Comparison of ENCODE assay signal across 8 cellular contexts in genomic region chr10:97888641-97889262, GRCh38. TPM values are rescaled to one million over a fixed set of nuclear protein-coding genes. Genes with fewer than 3 reads are reported as not detected.
DNase-seq lines count a peak whose midpoint lies in the region; ATAC-seq and TF ChIP-seq lines count a peak whose summit lies in the region.

No MANE protein-coding gene starts in this region.

- peak; percentile 16 for TF ChIP-seq CTCF in smooth muscle cell (IDR thresholded peaks at IDR 0.05; ENCODE audit: borderline replicate concordance, insufficient read depth, poor library complexity, severe bottlenecking)

- H4K20me1 ChIP-seq in smooth muscle cell (ENCODE audit: low read depth): no peaks in the 10 kb centered on the region

- H3K27me3 ChIP-seq in smooth muscle cell (ENCODE audit: low read depth): peaks cover 7% of the 10 kb centered on the region
- no peaks in the 10 kb centered on the region for H3K27me3 ChIP-seq in CD8-positive, alpha-beta memory T cell (ENCODE audit: insufficient read depth, low read length, poor library complexity, severe bottlenecking)

- H3K4me1 ChIP-seq in smooth muscle cell (ENCODE audit: low read depth): peaks cover 15% of the 10 kb centered on the region
- no peaks in the 10 kb centered on the region for H3K4me1 ChIP-seq in CD8-positive, alpha-beta memory T cell (ENCODE audit: insufficient read depth, low read length)

- DNase-seq in NCI-H2081 (lab: John Stamatoyannopoulos, UW): peak; percentile 19 to 34
- no peak for DNase-seq in NCI-H2081 treated with DMSO at 0.1 percent for 48 hours (lab: John Stamatoyannopoulos, UW)
- peak; percentile 44 for DNase-seq in NCI-H460 (ENCODE audit: extremely low read depth, low read depth)
- peak; percentile 49 for DNase-seq in epidermal melanocyte (ENCODE audit: insufficient read length, low spot score)
- peak; percentile 13 for DNase-seq in smooth muscle cell (lab: John Stamatoyannopoulos, UW; ENCODE audit: unreplicated experiment)
- no peak for DNase-seq in CD8-positive, alpha-beta memory T cell

- peaks cover 3 to 18% of the 10 kb centered on the region in 2 donors for H3K27me3 Mint-ChIP-seq in CD8-positive, alpha-beta memory T cell

- ATAC-seq in GM18873 (IDR thresholded peaks at IDR 0.05; ENCODE audit: low FRiP score, unreplicated experiment): no peak
- ATAC-seq in GM21825 (IDR thresholded peaks at IDR 0.05; ENCODE audit: unreplicated experiment): no peak

- WGBS in smooth muscle cell (ENCODE audit: low lambda C conversion rate): 21% methylated on average over 9 of the region's 12 CpGs

- no peak overlapping the region for H3K4me3 Mint-ChIP-seq in CD8-positive, alpha-beta memory T cell

- H3K4me2 ChIP-seq in smooth muscle cell: peak overlapping the region; percentile 81

- no peak overlapping the region for H2AFZ ChIP-seq in smooth muscle cell (ENCODE audit: low read depth)

- peak overlapping the region; percentile 92 for H3K27ac ChIP-seq in smooth muscle cell (ENCODE audit: low read depth)
- H3K27ac ChIP-seq in CD8-positive, alpha-beta memory T cell (ENCODE audit: low read depth, low read length): no peak overlapping the region

- H3K4me1 Mint-ChIP-seq in CD8-positive, alpha-beta memory T cell: peaks cover 0 to 3% (median 0%) of the 10 kb centered on the region in 3 donors

- no peaks in the 10 kb centered on the region for H3K9me3 ChIP-seq in smooth muscle cell (replicated peaks; ENCODE audit: low read depth)
- no peaks in the 10 kb centered on the region for H3K9me3 ChIP-seq in CD8-positive, alpha-beta memory T cell (ENCODE audit: low read length)

- peak overlapping the region; percentile 69 for H3K9ac ChIP-seq in smooth muscle cell (ENCODE audit: low read depth)

- H3F3A ChIP-seq in smooth muscle cell (ENCODE audit: low read depth): peaks cover 8% of the 10 kb centered on the region

- H3K27ac Mint-ChIP-seq in CD8-positive, alpha-beta memory T cell: no peak overlapping the region

- H3K79me2 ChIP-seq in smooth muscle cell (ENCODE audit: low read depth): no peaks in the 10 kb centered on the region

- POLR2A ChIA-PET in CD8-positive, alpha-beta memory T cell (lab: Charles Lee): no interaction called here

- no peaks in the 10 kb centered on the region for H3K36me3 Mint-ChIP-seq in CD8-positive, alpha-beta memory T cell

- H3K36me3 ChIP-seq in smooth muscle cell (ENCODE audit: low read depth): no peaks in the 10 kb centered on the region
- H3K36me3 ChIP-seq in CD8-positive, alpha-beta memory T cell (ENCODE audit: insufficient read depth, low read length): no peaks in the 10 kb centered on the region

- no peaks in the 10 kb centered on the region for H3K9me3 Mint-ChIP-seq in CD8-positive, alpha-beta memory T cell

- H3K4me3 ChIP-seq in smooth muscle cell: no peak overlapping the region
- H3K4me3 ChIP-seq in CD8-positive, alpha-beta memory T cell (ENCODE audit: low read length): no peak overlapping the region

- CTCF ChIA-PET in CD8-positive, alpha-beta memory T cell (lab: Charles Lee): no interaction called here

RNA-seq across cellular contexts. Expression of gene GOLGA7B, which starts 39.1 kb away (rescaled TPM):
- 0.02 TPM in 1 of 2 replicates, not detected in the other for total RNA-seq in NCI-H460 (2014; rRNA removed; shearing (Covaris generic))
- 0.03 and 0.13 TPM in 2 replicates for polyA plus RNA-seq in NCI-H460 (2014; cell fraction: nucleus; rRNA removed)
- not detected in 2 replicates for total RNA-seq in smooth muscle cell
- not detected in 2 replicates for polyA plus RNA-seq in smooth muscle cell
- under 1 TPM; 0.29 to 0.44 TPM for total RNA-seq in CD8-positive, alpha-beta memory T cell
- polyA plus RNA-seq in CD8-positive, alpha-beta memory T cell: 0.62 TPM

Comparison
In these comparisons a context has a peak if more than half of its experiments do, and no peak if none do; other contexts are left out.
1. DNase-seq: peak in NCI-H2081 (2 of 2), NCI-H460 (single experiment), epidermal melanocyte (single experiment) and smooth muscle cell (single experiment); none in NCI-H2081 treated with DMSO at 0.1 percent for 48 hours (single experiment) and CD8-positive, alpha-beta memory T cell (0 of 5).